Comparison of ENCODE assay signal across 15 cellular contexts in the genomic region with DNA sequence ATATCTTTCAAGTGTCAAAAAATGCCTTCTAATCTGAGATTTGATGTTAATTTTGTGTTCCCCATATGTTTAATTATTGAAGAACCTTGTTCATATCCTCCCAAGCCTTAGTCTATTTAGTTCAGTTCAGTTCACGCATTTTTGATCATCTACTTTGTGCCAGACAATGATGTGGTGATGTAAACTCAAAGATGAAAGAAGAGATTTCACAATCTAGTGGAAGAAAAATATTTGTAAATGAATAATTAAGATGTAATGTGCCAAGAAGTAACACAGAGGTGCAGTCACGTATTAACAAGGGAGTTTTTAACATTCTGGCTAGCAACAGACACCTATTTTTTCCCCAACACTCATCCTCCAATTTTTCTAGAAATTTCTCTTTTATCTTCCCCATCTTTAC.
"Had no signal": no experiment of that assay in that cellular context is flagged by ENCODE, and none has a peak within 500 bp of the region (broad histone marks: within the 10 kb centered on the region; RNA-seq: fewer than 3 reads in every experiment).

No MANE protein-coding gene starts in this region.

- DNase-seq: activated CD4-positive, alpha-beta T cell treated with anti-CD3 and anti-CD28 coated beads, Interleukin-2, amount 50 U/mL, for 1 hour; activated naive CD4-positive, alpha-beta T cell treated with anti-CD3 and anti-CD28 coated beads, Interleukin-2, amount 10 ng/mL, durations not matched to agents 7 days and 5 days; amniotic stem cell; central memory CD4-positive, alpha-beta T cell; colonic mucosa; foreskin melanocyte; heart left ventricle; psoas muscle; right lobe of liver; SHP77; T-helper 17 cell; thyroid gland had no signal

- H3K9me3 Mint-ChIP-seq: neural crest cell had no signal

- H3K27ac ChIP-seq: heart left ventricle, psoas muscle, right lobe of liver, thyroid gland had no signal

- H3K27ac Mint-ChIP-seq: mesothelial cell of epicardium, T-helper 17 cell, WTC11 had no signal

- H3K36me3 Mint-ChIP-seq: mesothelial cell of epicardium had no signal

- ATAC-seq: heart left ventricle, psoas muscle, right lobe of liver, T-helper 17 cell, WTC11 had no signal

- H3K4me1 Mint-ChIP-seq: neural crest cell had no signal

- H3K4me3 Mint-ChIP-seq: activated naive CD4-positive, alpha-beta T cell treated with anti-CD3 and anti-CD28 coated beads, Interleukin-2, amount 10 ng/mL, durations not matched to agents 7 days and 5 days; mesothelial cell of epicardium; neural crest cell; T-helper 17 cell; WTC11 had no signal
